In genomic region chr18:79217979-79218604, GRCh38 we compare ENCODE assay signal across 1 cellular context.
TF ChIP-seq lines count a peak whose summit lies in the region.

No MANE protein-coding gene starts in this region.

TF ChIP-seq in WTC11, 78 proteins besides CTCF, POLR2A, EP300 and RAD21 (continued from another document):
- TF ChIP-seq, protein P1, sequence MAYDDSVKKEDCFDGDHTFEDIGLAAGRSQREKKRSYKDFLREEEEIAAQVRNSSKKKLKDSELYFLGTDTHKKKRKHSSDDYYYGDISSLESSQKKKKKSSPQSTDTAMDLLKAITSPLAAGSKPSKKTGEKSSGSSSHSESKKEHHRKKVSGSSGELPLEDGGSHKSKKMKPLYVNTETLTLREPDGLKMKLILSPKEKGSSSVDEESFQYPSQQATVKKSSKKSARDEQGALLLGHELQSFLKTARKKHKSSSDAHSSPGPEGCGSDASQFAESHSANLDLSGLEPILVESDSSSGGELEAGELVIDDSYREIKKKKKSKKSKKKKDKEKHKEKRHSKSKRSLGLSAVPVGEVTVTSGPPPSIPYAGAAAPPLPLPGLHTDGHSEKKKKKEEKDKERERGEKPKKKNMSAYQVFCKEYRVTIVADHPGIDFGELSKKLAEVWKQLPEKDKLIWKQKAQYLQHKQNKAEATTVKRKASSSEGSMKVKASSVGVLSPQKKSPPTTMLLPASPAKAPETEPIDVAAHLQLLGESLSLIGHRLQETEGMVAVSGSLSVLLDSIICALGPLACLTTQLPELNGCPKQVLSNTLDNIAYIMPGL (CRISPR knock-in tag; IDR thresholded peaks at IDR 0.05): no peak
- no peak for TF ChIP-seq SP1 (CRISPR knock-in tag; conservative IDR thresholded peaks at IDR 0.05)
- TF ChIP-seq, protein P2, sequence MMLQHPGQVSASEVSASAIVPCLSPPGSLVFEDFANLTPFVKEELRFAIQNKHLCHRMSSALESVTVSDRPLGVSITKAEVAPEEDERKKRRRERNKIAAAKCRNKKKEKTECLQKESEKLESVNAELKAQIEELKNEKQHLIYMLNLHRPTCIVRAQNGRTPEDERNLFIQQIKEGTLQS (CRISPR knock-in tag; conservative IDR thresholded peaks at IDR 0.05): no peak
- TF ChIP-seq NFATC4 (CRISPR knock-in tag; IDR thresholded peaks at IDR 0.05): no peak
- TF ChIP-seq AFF4 (CRISPR knock-in tag; IDR thresholded peaks at IDR 0.05; ENCODE audit: borderline replicate concordance): no peak
- no peak for TF ChIP-seq ZNF138 (CRISPR knock-in tag; conservative IDR thresholded peaks at IDR 0.05)
- TF ChIP-seq PRDM15 (CRISPR knock-in tag; IDR thresholded peaks at IDR 0.05): no peak
- TF ChIP-seq, protein P3, sequence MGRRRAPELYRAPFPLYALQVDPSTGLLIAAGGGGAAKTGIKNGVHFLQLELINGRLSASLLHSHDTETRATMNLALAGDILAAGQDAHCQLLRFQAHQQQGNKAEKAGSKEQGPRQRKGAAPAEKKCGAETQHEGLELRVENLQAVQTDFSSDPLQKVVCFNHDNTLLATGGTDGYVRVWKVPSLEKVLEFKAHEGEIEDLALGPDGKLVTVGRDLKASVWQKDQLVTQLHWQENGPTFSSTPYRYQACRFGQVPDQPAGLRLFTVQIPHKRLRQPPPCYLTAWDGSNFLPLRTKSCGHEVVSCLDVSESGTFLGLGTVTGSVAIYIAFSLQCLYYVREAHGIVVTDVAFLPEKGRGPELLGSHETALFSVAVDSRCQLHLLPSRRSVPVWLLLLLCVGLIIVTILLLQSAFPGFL (CRISPR knock-in tag; IDR thresholded peaks at IDR 0.05; ENCODE audit: borderline replicate concordance): no peak
- TF ChIP-seq FOXK1 (CRISPR knock-in tag; IDR thresholded peaks at IDR 0.05): no peak
- no peak for TF ChIP-seq FOXP1 (CRISPR knock-in tag; IDR thresholded peaks at IDR 0.05; ENCODE audit: borderline replicate concordance)
